Comparison of ENCODE assay signal across 12 cellular contexts in the genomic region with DNA sequence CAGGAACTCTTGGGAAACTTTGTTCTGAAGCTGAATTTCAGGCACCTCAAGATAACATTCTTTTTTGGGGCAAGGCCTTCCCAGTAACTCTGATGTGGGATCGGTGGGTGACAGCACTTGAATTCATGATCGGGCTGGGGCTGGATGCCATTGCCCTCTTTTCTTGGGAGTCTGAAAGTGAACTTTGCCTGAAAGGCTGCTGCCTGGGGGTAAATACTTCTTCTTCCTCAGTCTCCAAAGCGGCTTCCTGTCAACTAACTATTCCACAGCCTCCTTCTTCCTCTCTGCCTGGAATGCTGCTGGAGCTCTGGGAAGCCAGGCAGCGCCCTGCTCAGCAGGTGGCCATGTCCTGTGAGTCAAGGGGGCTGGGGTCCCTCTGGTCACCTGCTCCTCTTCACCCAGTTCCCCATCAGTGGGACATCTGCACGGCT.
A peak's percentile ranks its signal among the peaks of the same experiment; 100 is the strongest.
DNase-seq lines count a peak whose midpoint lies in the region; ATAC-seq, FAIRE-seq and TF ChIP-seq lines count a peak whose summit lies in the region.
"Had no signal": no experiment of that assay in that cellular context is flagged by ENCODE, and none has a peak within 500 bp of the region (broad histone marks: within the 10 kb centered on the region; RNA-seq: fewer than 3 reads in every experiment).

No MANE protein-coding gene starts in this region.

- H3K9ac ChIP-seq in BLaER1: no peak overlapping the region
- H3K9ac ChIP-seq in PC-3 (ENCODE audit: low read length): peak overlapping the region; percentile 83
- H3K9ac ChIP-seq in fibroblast of lung (ENCODE audit: insufficient read depth, low read length): peak overlapping the region; percentile 83
- H3K9ac ChIP-seq in trophoblast cell (ENCODE audit: low read length): peak overlapping the region; percentile 47

- H2BK5ac ChIP-seq in trophoblast cell (ENCODE audit: low read depth, low read length, poor library complexity): no peak overlapping the region

- no peak; the same call in 1 of the 2 replicates for ATAC-seq in PC-3
- ATAC-seq in HG03135 (IDR thresholded peaks at IDR 0.05; ENCODE audit: unreplicated experiment): no peak

- POLR2A ChIA-PET in PC-3 (lab: Charles Lee; ENCODE audit: unreplicated experiment): no interaction called here

- FAIRE-seq in urothelium cell line (lab: Jason Lieb, UNC): no peak
- FAIRE-seq: colon, D721Med had no signal

- DNase-seq in PC-3: peak; percentile 21
- no peak for DNase-seq in fibroblast of lung (ENCODE audit: low read depth in 2 of 2)
- DNase-seq in trophoblast cell: peak; percentile 89 to 92
- no peak for DNase-seq in dermis blood vessel endothelial cell
- DNase-seq in NCI-H1417 (lab: John Stamatoyannopoulos, UW): no peak
- no peak for DNase-seq in urothelium cell line (ENCODE audit: low spot score)
- DNase-seq: activated CD8-positive, alpha-beta memory T cell treated with anti-CD3 and anti-CD28 coated beads, Interleukin-2, amount 50 U/mL, for 4 hours had no signal

- H3K4me1 ChIP-seq in BLaER1 (peaks cover 11% of the 10 kb centered on the region; the same call in 1 of the 2 replicates), PC-3 (ENCODE audit: insufficient read depth, low read length) (peaks cover 49% of the 10 kb centered on the region), fibroblast of lung (ENCODE audit: control insufficient read depth, extremely low read depth, insufficient read depth, low read length) (peaks cover 28% of the 10 kb centered on the region), trophoblast cell (ENCODE audit: control insufficient read depth in 1 of 2, insufficient read depth in 2 of 2, low read length in 2 of 2) (peaks cover 19 to 25% of the 10 kb centered on the region in 2 experiments)

- no peak overlapping the region for H3K18ac ChIP-seq in trophoblast cell (ENCODE audit: low read length)

- intact Hi-C loops in PC-3 (cut with micrococcal nuclease): loop anchor here (1.0 kb wide), 1 partner anchor 80 kb away; the partner anchor contains the start of gene WIPI1

- H3K14ac ChIP-seq in trophoblast cell (ENCODE audit: low read length): no peak overlapping the region

- H3K79me2 ChIP-seq in PC-3 (ENCODE audit: low read length): no peaks in the 10 kb centered on the region
- H3K79me2 ChIP-seq in fibroblast of lung (ENCODE audit: control insufficient read depth, insufficient read depth, low read length): no peaks in the 10 kb centered on the region
- no peaks in the 10 kb centered on the region for H3K79me2 ChIP-seq in trophoblast cell (ENCODE audit: control insufficient read depth, insufficient read depth, low read length, poor library complexity)

- H3K23ac ChIP-seq in trophoblast cell (ENCODE audit: low read length): peak overlapping the region; percentile 40

- no peak for TF ChIP-seq CTCF in PC-3 (conservative IDR thresholded peaks at IDR 0.05; ENCODE audit: low read depth, low read length)
- no peak for TF ChIP-seq CTCF in fibroblast of lung (conservative IDR thresholded peaks at IDR 0.05 in 1 of 2, IDR thresholded peaks at IDR 0.05 in 1 of 2; ENCODE audit: low read depth in 1 of 2, low read length in 2 of 2)

- H3K27ac ChIP-seq in BLaER1 (no peak overlapping the region), PC-3 (ENCODE audit: low read length) (peak overlapping the region; percentile 93), fibroblast of lung (ENCODE audit: insufficient read depth, low read length) (peak overlapping the region; percentile 97), trophoblast cell (ENCODE audit: low read depth, low read length) (peak overlapping the region; percentile 50)
- H3K27ac ChIP-seq: SJSA1 had no signal

- H3K27me3 ChIP-seq in BLaER1 (no peaks in the 10 kb centered on the region), PC-3 (ENCODE audit: low read length) (no peaks in the 10 kb centered on the region), fibroblast of lung (ENCODE audit: control insufficient read depth, insufficient read depth, low read length) (no peaks in the 10 kb centered on the region), trophoblast cell (ENCODE audit: insufficient read depth, low read length) (no peaks in the 10 kb centered on the region)
- H3K27me3 ChIP-seq: SJSA1 had no signal

- CTCF ChIA-PET in PC-3 (lab: Charles Lee): no interaction called here

- no peaks in the 10 kb centered on the region for H3K9me2 ChIP-seq in PC-3 (replicated peaks; ENCODE audit: low read length)

- no CpG with 5 or more reads among the region's 5 CpGs for WGBS in trophoblast cell (ENCODE audit: extremely low coverage, insufficient coverage, insufficient read length)

- BruUV-seq in PC-3 (replicated peaks; lab: Mats Ljungman, UMichigan): no TSS peak

- no peak overlapping the region for H2AK5ac ChIP-seq in trophoblast cell (ENCODE audit: low read length)

- H4K8ac ChIP-seq in trophoblast cell (ENCODE audit: low read depth, low read length): no peak overlapping the region

- H3K9me3 ChIP-seq in BLaER1: no peaks in the 10 kb centered on the region
- H3K9me3 ChIP-seq in PC-3 (ENCODE audit: low read length): no peaks in the 10 kb centered on the region
- no peaks in the 10 kb centered on the region for H3K9me3 ChIP-seq in fibroblast of lung (ENCODE audit: control insufficient read depth, insufficient read depth, low read depth, low read length)
- H3K9me3 ChIP-seq in trophoblast cell (ENCODE audit: insufficient read depth, low read depth, low read length): no peaks in the 10 kb centered on the region
- H3K9me3 ChIP-seq: SJSA1 had no signal

- no peaks in the 10 kb centered on the region for H3F3A ChIP-seq in PC-3 (ENCODE audit: low read length, unreplicated experiment)

- H3K4me2 ChIP-seq in BLaER1 (0 out of 2 replicates have a peak overlapping the region, but pooled peaks have one; percentile 9), PC-3 (ENCODE audit: low read length) (peak overlapping the region; percentile 72), fibroblast of lung (ENCODE audit: extremely low read depth, insufficient read depth, low read length) (peak overlapping the region; percentile 88), trophoblast cell (ENCODE audit: low read length) (peak overlapping the region; percentile 26)

- H4K20me1 ChIP-seq in BLaER1: no peaks in the 10 kb centered on the region
- no peaks in the 10 kb centered on the region for H4K20me1 ChIP-seq in PC-3 (ENCODE audit: low read length)
- H4K20me1 ChIP-seq in fibroblast of lung (ENCODE audit: control insufficient read depth, extremely low read depth, insufficient read depth, low read length): no peaks in the 10 kb centered on the region

- H2BK12ac ChIP-seq in trophoblast cell (ENCODE audit: low read length): no peak overlapping the region

- H3K36me3 ChIP-seq in BLaER1 (no peaks in the 10 kb centered on the region), PC-3 (ENCODE audit: low read depth, low read length) (no peaks in the 10 kb centered on the region), fibroblast of lung (ENCODE audit: control insufficient read depth, insufficient read depth, low read length) (no peaks in the 10 kb centered on the region), trophoblast cell (ENCODE audit: control insufficient read depth in 1 of 2, insufficient read depth in 2 of 2, low read length in 2 of 2) (no peaks in the 10 kb centered on the region)
- H3K36me3 ChIP-seq: SJSA1 had no signal

- H3K4ac ChIP-seq in trophoblast cell (ENCODE audit: low read depth, low read length): no peak overlapping the region

- H3K4me3 ChIP-seq in BLaER1 (no peak overlapping the region), PC-3 (ENCODE audit: low read length) (peak overlapping the region; percentile 8; the same call in 1 of the 2 replicates), fibroblast of lung (replicated peaks in 1 of 4; ENCODE audit: control extremely low read depth in 1 of 4, insufficient read depth in 1 of 4, low read depth in 3 of 4, low read length in 4 of 4) (peak overlapping the region in 1 of 4 experiments; percentile 33), trophoblast cell (ENCODE audit: low read depth, low read length) (no peak overlapping the region)
- H3K4me3 ChIP-seq: SJSA1 had no signal

- H3K79me1 ChIP-seq in trophoblast cell (ENCODE audit: low read length): peaks cover 11% of the 10 kb centered on the region

- no peak overlapping the region for H2BK120ac ChIP-seq in trophoblast cell (ENCODE audit: insufficient read depth, low read length, poor library complexity)

- no peak overlapping the region for H4K12ac ChIP-seq in trophoblast cell (ENCODE audit: low read depth, low read length)

- H2AFZ ChIP-seq in PC-3 (ENCODE audit: low read length) (peak overlapping the region; percentile 47), fibroblast of lung (ENCODE audit: low read length) (peak overlapping the region; percentile 6), trophoblast cell (ENCODE audit: insufficient read depth, low read length, poor library complexity) (no peak overlapping the region)

- H4K91ac ChIP-seq in trophoblast cell (ENCODE audit: low read depth, low read length): peak overlapping the region; percentile 68

Comparison
In these comparisons a context has a peak if more than half of its experiments do, and no peak if none do; other contexts are left out.
1. H3K4me2 ChIP-seq: peak in every context shown above with its lines; median percentile 88 in fibroblast of lung; 72 in PC-3; 26 in trophoblast cell; 9 in BLaER1.
2. DNase-seq: peak in PC-3 (single experiment) and trophoblast cell (2 of 2); none in fibroblast of lung (0 of 2), dermis blood vessel endothelial cell (single experiment), NCI-H1417 (0 of 3) and urothelium cell line (single experiment).